9 cellular contexts compared by ENCODE assay signal in the genomic region with DNA sequence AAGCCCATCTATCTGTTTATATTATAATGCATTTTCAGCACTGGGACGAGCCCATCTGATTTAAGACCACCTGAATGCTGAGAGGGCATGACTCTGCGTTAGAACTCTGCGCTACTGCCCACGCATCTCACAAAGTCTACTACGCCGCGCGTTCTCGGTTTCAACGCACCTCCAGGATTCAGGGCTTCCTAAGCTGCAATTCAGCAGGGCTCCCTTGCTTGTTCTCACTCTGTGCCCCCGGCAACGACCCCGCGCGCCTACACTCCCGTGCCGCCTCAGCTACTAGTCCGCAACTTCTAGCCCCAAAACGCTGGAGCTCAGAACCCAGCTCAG. TPM values are rescaled to one million over a fixed set of nuclear protein-coding genes. Genes with fewer than 3 reads are reported as not detected.
DNase-seq lines count a peak whose midpoint lies in the region; ATAC-seq, FAIRE-seq and TF ChIP-seq lines count a peak whose summit lies in the region.
"Had no signal": no experiment of that assay in that cellular context is flagged by ENCODE, and none has a peak within 500 bp of the region (broad histone marks: within the 10 kb centered on the region; RNA-seq: fewer than 3 reads in every experiment).

No MANE protein-coding gene starts in this region.

- peaks cover 17% of the 10 kb centered on the region for H3K79me2 ChIP-seq in PC-3 (ENCODE audit: low read length)
- H3K79me2 ChIP-seq in parathyroid adenoma, result no peaks in the 10 kb centered on the region

- H3K27ac ChIP-seq in A549 (peak overlapping the region; percentile 55 to 87), PC-3 (ENCODE audit: low read length) (no peak overlapping the region), esophagus muscularis mucosa (replicated peaks in 1 of 4) (peak overlapping the region; percentile 81 to 91 (median 86)), parathyroid adenoma (peak overlapping the region; percentile 73)

- DNase-seq in A549 (ENCODE audit: low read depth in 1 of 2, low spot score in 1 of 2), result no peak
- DNase-seq in PC-3, result no peak
- no peak for DNase-seq in esophagus muscularis mucosa (ENCODE audit: extremely low spot score)
- DNase-seq in NCI-H2081 (lab: John Stamatoyannopoulos, UW), result no peak
- DNase-seq in ureter (ENCODE audit: low spot score), result no peak
- no peak for DNase-seq in NCI-H446 treated with DMSO at 0.1 percent for 48 hours (lab: John Stamatoyannopoulos, UW)

- TF ChIP-seq POLR2A in A549 (IDR thresholded peaks at IDR 0.05; ENCODE audit: low read length) (no peak), esophagus muscularis mucosa (IDR thresholded peaks at IDR 0.05; ENCODE audit: low read depth) (no peak)

- intact Hi-C loops in PC-3 (cut with micrococcal nuclease) (loop anchor here (10.0 kb wide), 1 partner anchor 134 kb away; no protein-coding TSS in a partner anchor), esophagus muscularis mucosa (cut with DNase I) (loop anchor here (5.0 kb wide), 2 partner anchors 131 to 201 kb away; a partner anchor contains a TSS)

- no peaks in the 10 kb centered on the region for H3K9me3 ChIP-seq in A549
- no peaks in the 10 kb centered on the region for H3K9me3 ChIP-seq in PC-3 (ENCODE audit: low read length)
- H3K9me3 ChIP-seq in esophagus muscularis mucosa, result no peaks in the 10 kb centered on the region
- no peaks in the 10 kb centered on the region for H3K9me3 ChIP-seq in parathyroid adenoma (ENCODE audit: control insufficient read depth, low read length)

- ATAC-seq in A549 (peak; percentile 57 to 67), GM21447 (IDR thresholded peaks at IDR 0.05; ENCODE audit: unreplicated experiment) (peak; percentile 25), PC-3 (peak; percentile 13)

- H3K4me2 ChIP-seq in A549 (peak overlapping the region; percentile 82), PC-3 (ENCODE audit: low read length) (peak overlapping the region; percentile 97), parathyroid adenoma (ENCODE audit: low read length) (peak overlapping the region; percentile 79)

- FAIRE-seq in A549 (lab: Jason Lieb, UNC), result no peak
- FAIRE-seq: GM18507 had no signal

- no peaks in the 10 kb centered on the region for H4K20me1 ChIP-seq in PC-3 (ENCODE audit: low read length)

- BruUV-seq in PC-3 (replicated peaks; lab: Mats Ljungman, UMichigan), result no TSS peak

- POLR2A ChIA-PET in A549 (lab: Yijun Ruan, JAX) (interaction anchor here (0.6 to 0.8 kb wide), 7 partner anchors 16 to 959 kb away, joined by 3 to 7 read pairs (median 3); a partner anchor contains a TSS), PC-3 (lab: Charles Lee; ENCODE audit: unreplicated experiment) (interaction anchor here (0.5 kb wide), 1 partner anchor 64 kb away, joined by 6 read pairs; no protein-coding TSS in a partner anchor)

- 3% methylated on average over 8 of the region's 19 CpGs for WGBS in A549 (ENCODE audit: missing lambda C conversion rate)
- WGBS in esophagus muscularis mucosa, result 2% methylated on average over 10 of the region's 19 CpGs

- no peak for TF ChIP-seq RAD21 in A549 (conservative IDR thresholded peaks at IDR 0.05 in 1 of 2, IDR thresholded peaks at IDR 0.05 in 1 of 2)

- H2AFZ ChIP-seq in PC-3 (ENCODE audit: low read length) (peak overlapping the region; percentile 99), parathyroid adenoma (peak overlapping the region; percentile 97)

- H3K9ac ChIP-seq in PC-3 (ENCODE audit: low read length) (peak overlapping the region; percentile 61; the same call in 1 of the 2 replicates), parathyroid adenoma (peak overlapping the region; percentile 65)

- CTCF ChIA-PET in A549 (lab: Yijun Ruan, JAX), result interaction anchor here (1.1 to 3.6 kb wide), 3 partner anchors 17 to 1095 kb away, joined by 3 to 19 read pairs (median 4); no protein-coding TSS in a partner anchor
- CTCF ChIA-PET in PC-3 (lab: Charles Lee), result interaction anchor here (0.6 to 1.3 kb wide), 3 partner anchors 51 to 148 kb away, joined by 7 to 10 read pairs (median 8); no protein-coding TSS in a partner anchor

- TF ChIP-seq CTCF in A549 (IDR thresholded peaks at IDR 0.05) (no peak), PC-3 (conservative IDR thresholded peaks at IDR 0.05; ENCODE audit: low read depth, low read length) (no peak), esophagus muscularis mucosa (IDR thresholded peaks at IDR 0.05) (no peak), parathyroid adenoma (IDR thresholded peaks at IDR 0.05) (no peak)

- TF ChIP-seq EP300 in A549 (IDR thresholded peaks at IDR 0.05), result no peak
- TF ChIP-seq EP300 in esophagus muscularis mucosa (IDR thresholded peaks at IDR 0.05), result no peak

- H3K27me3 ChIP-seq in PC-3 (ENCODE audit: low read length) (no peaks in the 10 kb centered on the region), esophagus muscularis mucosa (no peaks in the 10 kb centered on the region), parathyroid adenoma (ENCODE audit: control insufficient read depth, insufficient read depth, low read length) (no peaks in the 10 kb centered on the region)

- H3K36me3 ChIP-seq in PC-3 (ENCODE audit: low read depth, low read length) (no peaks in the 10 kb centered on the region), esophagus muscularis mucosa (no peaks in the 10 kb centered on the region), parathyroid adenoma (ENCODE audit: control insufficient read depth, insufficient read depth, low read length) (no peaks in the 10 kb centered on the region)

- H3K4me1 ChIP-seq in A549 (peaks cover 40% of the 10 kb centered on the region), PC-3 (ENCODE audit: insufficient read depth, low read length) (peaks cover 30% of the 10 kb centered on the region), esophagus muscularis mucosa (peaks cover 9 to 26% (median 18%) of the 10 kb centered on the region in 4 donors), parathyroid adenoma (no peaks in the 10 kb centered on the region)

- no peaks in the 10 kb centered on the region for H3F3A ChIP-seq in PC-3 (ENCODE audit: low read length, unreplicated experiment)

- peak overlapping the region; percentile 77 for H3K4me3 ChIP-seq in A549
- H3K4me3 ChIP-seq in PC-3 (ENCODE audit: low read length), result peak overlapping the region; percentile 93
- peak overlapping the region; percentile 73 to 97 (median 90) for H3K4me3 ChIP-seq in esophagus muscularis mucosa
- peak overlapping the region; percentile 96 for H3K4me3 ChIP-seq in parathyroid adenoma (ENCODE audit: low read depth, low read length)

- H3K9me2 ChIP-seq in PC-3 (replicated peaks; ENCODE audit: low read length), result no peaks in the 10 kb centered on the region

TF ChIP-seq in A549, 52 proteins besides CTCF, POLR2A, EP300 and RAD21 (continues in another document):
- TF ChIP-seq FOSB (CRISPR knock-in tag; IDR thresholded peaks at IDR 0.05) (no peak), ZSCAN20 (CRISPR knock-in tag; IDR thresholded peaks at IDR 0.05) (no peak), GATA3 (IDR thresholded peaks at IDR 0.05; ENCODE audit: borderline replicate concordance) (no peak), RCOR1 (IDR thresholded peaks at IDR 0.05; ENCODE audit: low read depth, low read length) (no peak), CEBPB (IDR thresholded peaks at IDR 0.05) (no peak)
- TF ChIP-seq, protein P1, sequence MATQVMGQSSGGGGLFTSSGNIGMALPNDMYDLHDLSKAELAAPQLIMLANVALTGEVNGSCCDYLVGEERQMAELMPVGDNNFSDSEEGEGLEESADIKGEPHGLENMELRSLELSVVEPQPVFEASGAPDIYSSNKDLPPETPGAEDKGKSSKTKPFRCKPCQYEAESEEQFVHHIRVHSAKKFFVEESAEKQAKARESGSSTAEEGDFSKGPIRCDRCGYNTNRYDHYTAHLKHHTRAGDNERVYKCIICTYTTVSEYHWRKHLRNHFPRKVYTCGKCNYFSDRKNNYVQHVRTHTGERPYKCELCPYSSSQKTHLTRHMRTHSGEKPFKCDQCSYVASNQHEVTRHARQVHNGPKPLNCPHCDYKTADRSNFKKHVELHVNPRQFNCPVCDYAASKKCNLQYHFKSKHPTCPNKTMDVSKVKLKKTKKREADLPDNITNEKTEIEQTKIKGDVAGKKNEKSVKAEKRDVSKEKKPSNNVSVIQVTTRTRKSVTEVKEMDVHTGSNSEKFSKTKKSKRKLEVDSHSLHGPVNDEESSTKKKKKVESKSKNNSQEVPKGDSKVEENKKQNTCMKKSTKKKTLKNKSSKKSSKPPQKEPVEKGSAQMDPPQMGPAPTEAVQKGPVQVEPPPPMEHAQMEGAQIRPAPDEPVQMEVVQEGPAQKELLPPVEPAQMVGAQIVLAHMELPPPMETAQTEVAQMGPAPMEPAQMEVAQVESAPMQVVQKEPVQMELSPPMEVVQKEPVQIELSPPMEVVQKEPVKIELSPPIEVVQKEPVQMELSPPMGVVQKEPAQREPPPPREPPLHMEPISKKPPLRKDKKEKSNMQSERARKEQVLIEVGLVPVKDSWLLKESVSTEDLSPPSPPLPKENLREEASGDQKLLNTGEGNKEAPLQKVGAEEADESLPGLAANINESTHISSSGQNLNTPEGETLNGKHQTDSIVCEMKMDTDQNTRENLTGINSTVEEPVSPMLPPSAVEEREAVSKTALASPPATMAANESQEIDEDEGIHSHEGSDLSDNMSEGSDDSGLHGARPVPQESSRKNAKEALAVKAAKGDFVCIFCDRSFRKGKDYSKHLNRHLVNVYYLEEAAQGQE (IDR thresholded peaks at IDR 0.05), result no peak
- TF ChIP-seq, protein P2, sequence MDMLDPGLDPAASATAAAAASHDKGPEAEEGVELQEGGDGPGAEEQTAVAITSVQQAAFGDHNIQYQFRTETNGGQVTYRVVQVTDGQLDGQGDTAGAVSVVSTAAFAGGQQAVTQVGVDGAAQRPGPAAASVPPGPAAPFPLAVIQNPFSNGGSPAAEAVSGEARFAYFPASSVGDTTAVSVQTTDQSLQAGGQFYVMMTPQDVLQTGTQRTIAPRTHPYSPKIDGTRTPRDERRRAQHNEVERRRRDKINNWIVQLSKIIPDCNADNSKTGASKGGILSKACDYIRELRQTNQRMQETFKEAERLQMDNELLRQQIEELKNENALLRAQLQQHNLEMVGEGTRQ (IDR thresholded peaks at IDR 0.05), result no peak
- TF ChIP-seq, protein P3, sequence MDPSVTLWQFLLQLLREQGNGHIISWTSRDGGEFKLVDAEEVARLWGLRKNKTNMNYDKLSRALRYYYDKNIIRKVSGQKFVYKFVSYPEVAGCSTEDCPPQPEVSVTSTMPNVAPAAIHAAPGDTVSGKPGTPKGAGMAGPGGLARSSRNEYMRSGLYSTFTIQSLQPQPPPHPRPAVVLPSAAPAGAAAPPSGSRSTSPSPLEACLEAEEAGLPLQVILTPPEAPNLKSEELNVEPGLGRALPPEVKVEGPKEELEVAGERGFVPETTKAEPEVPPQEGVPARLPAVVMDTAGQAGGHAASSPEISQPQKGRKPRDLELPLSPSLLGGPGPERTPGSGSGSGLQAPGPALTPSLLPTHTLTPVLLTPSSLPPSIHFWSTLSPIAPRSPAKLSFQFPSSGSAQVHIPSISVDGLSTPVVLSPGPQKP (IDR thresholded peaks at IDR 0.05; ENCODE audit: low read depth, low read length), result no peak

RNA-seq across cellular contexts. Expression of a gene that starts 0.3 kb away (rescaled TPM):
- 2.9 and 4.9 TPM in 2 replicates for polyA plus RNA-seq in A549 (2011; rRNA removed)
- 2.7 and 3.6 TPM in 2 replicates for polyA plus RNA-seq in A549 (2012; cell fraction: cytosol; rRNA removed)
- 4.0 and 6.8 TPM in 2 replicates for polyA plus RNA-seq in A549 (2012; cell fraction: nucleus; rRNA removed)
- polyA plus RNA-seq in A549 (2017; fragmentation: RNase III; extraction: RNeasy Plus Mini Kit Qiagen cat#74134 plus additional on column Dnase treatment), result 5.6 to 6.0 TPM (median 5.8 TPM) in 3 replicates
- 3.2 and 3.5 TPM in 2 replicates for polyA minus RNA-seq in A549 (2011; rRNA and poly(A)+ RNA removed)
- total RNA-seq in PC-3 (2014; rRNA removed), result 4.7 and 5.0 TPM in 2 replicates
- total RNA-seq in esophagus muscularis mucosa, result 100 to 1,000 TPM; 124 to 158 (median 132) TPM
- 19.0 TPM for total RNA-seq in ureter
